ENCODE assay signal across 17 cellular contexts in the genomic region with DNA sequence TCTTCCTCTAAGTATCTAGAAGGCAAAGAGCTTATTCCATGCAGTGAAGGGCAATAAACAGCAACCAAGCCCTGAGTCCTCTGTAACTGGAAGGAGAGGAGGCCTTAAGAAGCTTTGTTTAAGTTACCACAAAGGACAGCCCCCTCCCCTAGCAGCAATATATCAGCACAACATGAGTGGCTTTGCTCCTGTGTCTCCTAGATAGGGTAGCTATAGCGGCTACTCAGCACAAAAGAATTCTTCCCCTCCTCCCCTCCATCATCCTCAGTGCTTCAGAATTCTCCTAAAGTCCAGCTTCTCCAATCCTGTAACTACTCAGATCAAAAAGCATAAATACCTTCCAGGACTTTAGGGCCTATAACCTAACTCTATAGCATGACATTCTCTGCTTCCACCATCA. TPM values are rescaled to one million over a fixed set of nuclear protein-coding genes. Genes with fewer than 3 reads are reported as not detected.
A peak's percentile ranks its signal among the peaks of the same experiment; 100 is the strongest.
DNase-seq lines count a peak whose midpoint lies in the region; ATAC-seq, FAIRE-seq and TF ChIP-seq lines count a peak whose summit lies in the region.
"Had no signal": no experiment of that assay in that cellular context is flagged by ENCODE, and none has a peak within 500 bp of the region (broad histone marks: within the 10 kb centered on the region; RNA-seq: fewer than 3 reads in every experiment).

No MANE protein-coding gene starts in this region.

- TF ChIP-seq POLR2A in K562 (conservative IDR thresholded peaks at IDR 0.05) (no peak), gastrocnemius medialis (IDR thresholded peaks at IDR 0.05) (no peak)

- peak; percentile 79; the same call in 1 of the 2 replicates for TF ChIP-seq EP300 in K562 (IDR thresholded peaks at IDR 0.05; ENCODE audit: low read length)

- no peak overlapping the region for H3K4ac ChIP-seq in mesendoderm (ENCODE audit: low read depth, low read length)

- peaks cover 8% of the 10 kb centered on the region for H3K79me1 ChIP-seq in mesendoderm (ENCODE audit: low read length)

- H3K18ac ChIP-seq in mesendoderm (ENCODE audit: low read length) = no peak overlapping the region

- H2AK5ac ChIP-seq in mesendoderm (ENCODE audit: low read length) = no peak overlapping the region

- no peak overlapping the region for H3K56ac ChIP-seq in mesendoderm (ENCODE audit: low read length)

- intact Hi-C loops in CD4-positive, alpha-beta T cell (cut with DNase I, micrococcal nuclease) = no loop called here
- intact Hi-C loops in K562 (cut with micrococcal nuclease) = loop anchor here (5.0 kb wide), 1 partner anchor 45 kb away; a partner anchor contains a TSS
- intact Hi-C loops in gastrocnemius medialis (cut with DNase I; ENCODE audit: low total_unique reads) = no loop called here

- no peak overlapping the region for H4K8ac ChIP-seq in mesendoderm (ENCODE audit: low read depth, low read length)

- H4K20me1 ChIP-seq in K562 (replicated peaks; ENCODE audit: control insufficient read depth, insufficient read depth, low read length) = peaks cover 3% of the 10 kb centered on the region; the same call in 1 of the 2 replicates

- H3K27me3 Mint-ChIP-seq in CD4-positive, alpha-beta T cell = no peaks in the 10 kb centered on the region
- H3K27me3 Mint-ChIP-seq in HFFc6 (ENCODE audit: insufficient read depth) = no peaks in the 10 kb centered on the region
- H3K27me3 Mint-ChIP-seq: dendritic cell treated with granulocyte-macrophage colony-stimulating factor and Interleukin-4, amounts not matched to agents 40 ng/mL and 50 ng/mL, for 4 days; stimulated activated naive CD8-positive, alpha-beta T cell treated with anti-CD3 and anti-CD28 coated beads, Interleukin-15, amount 100 ng/mL, for 72 hours had no signal

- DNase-seq in CD4-positive, alpha-beta T cell = no peak
- no peak for DNase-seq in HFFc6
- peak; percentile 23 to 87 (median 54) for DNase-seq in K562 (ENCODE audit: extremely low read depth in 1 of 4, low spot score in 3 of 4)
- peak; percentile 77 for DNase-seq in mesendoderm
- no peak for DNase-seq in cerebellar nuclear complex (lab: John Stamatoyannopoulos, UW)
- no peak for DNase-seq in gastrocnemius medialis
- no peak for DNase-seq in medulla oblongata (ENCODE audit: extremely low spot score)
- DNase-seq: activated CD4-positive, alpha-beta T cell treated with anti-CD3 and anti-CD28 coated beads, Interleukin-2, amount 50 U/mL, for 4 hours; activated naive CD4-positive, alpha-beta T cell treated with anti-CD3 and anti-CD28 coated beads for 36 hours; COR-L47; NCI-H146; stimulated activated CD4-positive, alpha-beta T cell treated with anti-CD3 and anti-CD28 coated beads, Interleukin-4, amount 100 ng/mL, for 4 hours; stimulated activated naive CD8-positive, alpha-beta T cell treated with anti-CD3 and anti-CD28 coated beads, Interleukin-15, amount 100 ng/mL, for 72 hours had no signal

- in situ Hi-C loops in K562 (cut with MboI) (no loop called here), gastrocnemius medialis (cut with MboI; ENCODE audit: low sequenced_read_pairs in 4 of 4) (no loop called here)

- no peak overlapping the region for H2BK5ac ChIP-seq in mesendoderm (ENCODE audit: low read length)

- H3K9me3 ChIP-seq in CD4-positive, alpha-beta T cell (ENCODE audit: control insufficient read depth, low read length) = no peaks in the 10 kb centered on the region
- H3K9me3 ChIP-seq in K562 (replicated peaks; ENCODE audit: control insufficient read depth, insufficient read depth, low read depth, low read length) = no peaks in the 10 kb centered on the region
- H3K9me3 ChIP-seq in gastrocnemius medialis = no peaks in the 10 kb centered on the region
- H3K9me3 ChIP-seq: prostate gland had no signal

- peak; percentile 99 for FAIRE-seq in K562 (lab: Jason Lieb, UNC)

- no peaks in the 10 kb centered on the region for H3K27me3 ChIP-seq in CD4-positive, alpha-beta T cell (ENCODE audit: control insufficient read depth, insufficient read depth, low read length)
- H3K27me3 ChIP-seq in K562 (ENCODE audit: control insufficient read depth in 2 of 2, insufficient read depth in 2 of 2, low read length in 2 of 2) (no peaks in the 10 kb centered on the region), mesendoderm (ENCODE audit: insufficient read depth, low read length, poor library complexity) (no peaks in the 10 kb centered on the region), gastrocnemius medialis (no peaks in the 10 kb centered on the region)

- no peaks in the 10 kb centered on the region for H3K9me1 ChIP-seq in K562 (ENCODE audit: control insufficient read depth, insufficient read depth, low read length)

- H3K9me3 Mint-ChIP-seq in CD4-positive, alpha-beta T cell = no peaks in the 10 kb centered on the region
- no peaks in the 10 kb centered on the region for H3K9me3 Mint-ChIP-seq in HFFc6
- H3K9me3 Mint-ChIP-seq: activated naive CD4-positive, alpha-beta T cell treated with anti-CD3 and anti-CD28 coated beads for 36 hours; dendritic cell treated with granulocyte-macrophage colony-stimulating factor and Interleukin-4, amounts not matched to agents 40 ng/mL and 50 ng/mL, for 4 days; stimulated activated naive CD8-positive, alpha-beta T cell treated with anti-CD3 and anti-CD28 coated beads, Interleukin-15, amount 100 ng/mL, for 72 hours had no signal

- no peak overlapping the region for H2BK15ac ChIP-seq in mesendoderm (replicated peaks; ENCODE audit: low read depth)

- BruUV-seq in K562 (replicated peaks; lab: Mats Ljungman, UMichigan) = no TSS peak

- H3K27ac Mint-ChIP-seq in CD4-positive, alpha-beta T cell = no peak overlapping the region
- peak overlapping the region; percentile 36 for H3K27ac Mint-ChIP-seq in HFFc6
- H3K27ac Mint-ChIP-seq: activated naive CD4-positive, alpha-beta T cell treated with anti-CD3 and anti-CD28 coated beads for 36 hours; dendritic cell treated with granulocyte-macrophage colony-stimulating factor and Interleukin-4, amounts not matched to agents 40 ng/mL and 50 ng/mL, for 4 days had no signal

- H3K4me3 Mint-ChIP-seq in CD4-positive, alpha-beta T cell = no peak overlapping the region
- peak overlapping the region; percentile 0; the same call in 1 of the 2 replicates for H3K4me3 Mint-ChIP-seq in HFFc6
- H3K4me3 Mint-ChIP-seq: activated naive CD4-positive, alpha-beta T cell treated with anti-CD3 and anti-CD28 coated beads for 36 hours; dendritic cell treated with granulocyte-macrophage colony-stimulating factor and Interleukin-4, amounts not matched to agents 40 ng/mL and 50 ng/mL, for 4 days; stimulated activated naive CD8-positive, alpha-beta T cell treated with anti-CD3 and anti-CD28 coated beads, Interleukin-15, amount 100 ng/mL, for 72 hours had no signal

- H3K9ac ChIP-seq in K562 (ENCODE audit: insufficient read depth in 1 of 2, low read depth in 2 of 2, low read length in 2 of 2) (peak overlapping the region in 1 of 2 experiments; percentile 48; a peak in 2 of 4 replicates), mesendoderm (ENCODE audit: low read length) (no peak overlapping the region)

- peaks cover 6 to 12% of the 10 kb centered on the region in 2 experiments; a peak in 3 of 5 replicates for H3K4me1 ChIP-seq in K562 (replicated peaks in 1 of 2; ENCODE audit: control insufficient read depth in 2 of 2, insufficient read depth in 2 of 2, low read length in 2 of 2)
- H3K4me1 ChIP-seq in mesendoderm (ENCODE audit: control insufficient read depth, low read depth, low read length) = no peaks in the 10 kb centered on the region
- H3K4me1 ChIP-seq in gastrocnemius medialis = peaks cover 29 to 31% of the 10 kb centered on the region in 2 donors
- H3K4me1 ChIP-seq: prostate gland had no signal

- H2AFZ ChIP-seq in K562 (ENCODE audit: low read depth, low read length) = no peak overlapping the region

- CTCF ChIA-PET in CD4-positive, alpha-beta T cell (lab: Charles Lee) = no interaction called here
- CTCF ChIA-PET in K562 (lab: Yijun Ruan, JAX; ENCODE audit: low intra/inter-chr PET ratio) = interaction anchor here (0.6 kb wide), 1 partner anchor 78 kb away, joined by 3 read pairs; no protein-coding TSS in a partner anchor

- no peak overlapping the region for H3K23ac ChIP-seq in mesendoderm (ENCODE audit: low read length)

- H3K4me1 Mint-ChIP-seq in CD4-positive, alpha-beta T cell (ENCODE audit: low read depth) = peaks cover 65% of the 10 kb centered on the region
- peaks cover 11% of the 10 kb centered on the region for H3K4me1 Mint-ChIP-seq in HFFc6 (ENCODE audit: low read depth)

- H3K27ac ChIP-seq in CD4-positive, alpha-beta T cell (ENCODE audit: low read depth, low read length) = peak overlapping the region; percentile 21
- H3K27ac ChIP-seq in K562 (ENCODE audit: extremely low read depth, low read depth, low read length) (peak overlapping the region; percentile 55), mesendoderm (ENCODE audit: low read depth, low read length) (no peak overlapping the region), gastrocnemius medialis (peak overlapping the region in 2 of 4 donors; percentile 24 to 33)
- H3K27ac ChIP-seq: prostate gland had no signal

- no peak for TF ChIP-seq RAD21 in K562 (CRISPR knock-in tag; conservative IDR thresholded peaks at IDR 0.05 in 1 of 2, IDR thresholded peaks at IDR 0.05 in 1 of 2)

- no peak overlapping the region for H2BK120ac ChIP-seq in mesendoderm (ENCODE audit: low read depth, low read length)

- POLR2A ChIA-PET in CD4-positive, alpha-beta T cell (lab: Charles Lee) = no interaction called here
- POLR2A ChIA-PET in K562 (lab: Yijun Ruan, JAX) = interaction anchor here (0.6 to 1.9 kb wide), 5 partner anchors 9 to 57 kb away, joined by 3 to 11 read pairs (median 4); no protein-coding TSS in a partner anchor

- H3K36me3 ChIP-seq in K562 (ENCODE audit: control insufficient read depth, insufficient read depth, low read length) (peaks cover 17% of the 10 kb centered on the region; the same call in 2 of the 3 replicates), mesendoderm (ENCODE audit: control insufficient read depth, insufficient read depth, low read length) (no peaks in the 10 kb centered on the region), gastrocnemius medialis (no peaks in the 10 kb centered on the region)

- 0% methylated on average over 1 of the region's 1 CpG for WGBS in K562 (ENCODE audit: insufficient coverage, low coverage, missing lambda C conversion rate)
- WGBS in mesendoderm (ENCODE audit: extremely low coverage, insufficient coverage, low lambda C conversion rate) = no CpG with 5 or more reads among the region's 1 CpG

- no peak overlapping the region for H3K4me3 ChIP-seq in K562
- H3K4me3 ChIP-seq in mesendoderm (ENCODE audit: low read length) = no peak overlapping the region
- H3K4me3 ChIP-seq in gastrocnemius medialis = no peak overlapping the region
- H3K4me3 ChIP-seq: lung, prostate gland had no signal

- H3K4me2 ChIP-seq in K562 (ENCODE audit: insufficient read depth, low read length) (peak overlapping the region; percentile 66), mesendoderm (ENCODE audit: low read length) (no peak overlapping the region)

- H3K36me3 Mint-ChIP-seq in CD4-positive, alpha-beta T cell (ENCODE audit: low read depth) = peaks cover 71% of the 10 kb centered on the region
- H3K36me3 Mint-ChIP-seq in HFFc6 (ENCODE audit: low read depth) = peaks cover 29% of the 10 kb centered on the region

- no peak for TF ChIP-seq CTCF in CD4-positive, alpha-beta T cell (IDR thresholded peaks at IDR 0.05)
- no peak for TF ChIP-seq CTCF in HFFc6 (IDR thresholded peaks at IDR 0.05)
- no peak for TF ChIP-seq CTCF in K562 (IDR thresholded peaks at IDR 0.05 in 2 of 3, conservative IDR thresholded peaks at IDR 0.05 in 1 of 3; ENCODE audit: insufficient read depth in 2 of 3, low read depth in 1 of 3, low read length in 3 of 3)
- TF ChIP-seq CTCF in gastrocnemius medialis (IDR thresholded peaks at IDR 0.05 in 4 of 5, conservative IDR thresholded peaks at IDR 0.05 in 1 of 5) = no peak

- H4K5ac ChIP-seq in mesendoderm (ENCODE audit: low read length) = no peak overlapping the region

- H3K79me2 ChIP-seq in K562 (ENCODE audit: control insufficient read depth, insufficient read depth, low read length) (peaks cover 77% of the 10 kb centered on the region), mesendoderm (ENCODE audit: control insufficient read depth, insufficient read depth, low read length) (peaks cover 47% of the 10 kb centered on the region)

- ATAC-seq in CD4-positive, alpha-beta T cell (ENCODE audit: poor library complexity) = no peak
- ATAC-seq in K562 (peak; percentile 97), HG03432 (IDR thresholded peaks at IDR 0.05; ENCODE audit: unreplicated experiment) (no peak), gastrocnemius medialis (no peak)
- ATAC-seq: stimulated activated naive CD8-positive, alpha-beta T cell treated with anti-CD3 and anti-CD28 coated beads, Interleukin-15, amount 100 ng/mL, for 72 hours had no signal

RNA-seq across cellular contexts. Expression of a gene that starts 16.5 kb away (rescaled TPM):
- total RNA-seq in CD4-positive, alpha-beta T cell = 10 to 100 TPM; 72.1 to 72.9 TPM
- total RNA-seq in HFFc6 (2021; fragmentation: NEBNext Ultra II Directional; extraction: Animal tissue kit (Norgen Biotek cat#: 25700)) = 100 to 1,000 TPM; 135 to 153 (median 147) TPM
- 5.2 and 14.5 TPM in 2 replicates for total RNA-seq in K562 (2011; cell fraction: chromatin; rRNA removed; ENCODE audit: low replicate concordance)
- total RNA-seq in K562 (2011; cell fraction: nucleolus; rRNA removed) = 4.6 and 4.7 TPM in 2 replicates
- total RNA-seq in K562 (2011; cell fraction: nucleoplasm; rRNA removed) = 12.6 and 18.8 TPM in 2 replicates
- 63.7 and 67.3 TPM in 2 replicates for total RNA-seq in K562 (2014; rRNA removed)
- 110 and 126 TPM in 2 replicates for total RNA-seq in K562 (2014; rRNA removed; fragmentation: Illumina TruSeq; extraction: Trizol)
- 82.8 and 92.0 TPM in 2 replicates for total RNA-seq in K562 (2015; rRNA removed; fragmentation: Illumina TruSeq; extraction: Trizol)
- 67.5 and 70.0 TPM in 2 replicates for total RNA-seq in K562 (2021)
- 63.1 and 84.6 TPM in 2 replicates for polyA plus RNA-seq in K562 (2011; rRNA removed)
- polyA plus RNA-seq in K562 (2011; cell fraction: cytosol; rRNA removed) = 11.1 and 31.6 TPM in 2 replicates
- 8.5 and 18.8 TPM in 2 replicates for polyA plus RNA-seq in K562 (2011; cell fraction: nucleus; rRNA removed)
- 67.5 and 110 TPM in 2 replicates for polyA plus RNA-seq in K562 (2012)
- 117 and 140 TPM in 2 replicates for polyA plus RNA-seq in K562 (2014; fragmentation: Illumina TruSeq; extraction: Trizol)
- polyA plus RNA-seq in K562 (2014; fragmentation: Nextera tagmentation; extraction: Ambion mirVana) = 100 to 1,000 TPM; 279 to 292 TPM
- 79.6 and 83.2 TPM in 2 replicates for polyA plus RNA-seq in K562 (2014; rRNA removed)
- 50.1 and 50.8 TPM in 2 replicates for polyA minus RNA-seq in K562 (2011; rRNA and poly(A)+ RNA removed)
- 23.3 and 28.9 TPM in 2 replicates for polyA minus RNA-seq in K562 (2011; cell fraction: cytosol; rRNA and poly(A)+ RNA removed)
- polyA minus RNA-seq in K562 (2011; cell fraction: nucleus; rRNA and poly(A)+ RNA removed) = 4.3 and 9.1 TPM in 2 replicates
- 266 TPM for polyA plus RNA-seq in mesendoderm (2013, experiment 1 of 2)
- 264 TPM for polyA plus RNA-seq in mesendoderm (2013, experiment 2 of 2)
- total RNA-seq in gastrocnemius medialis = 10 to 100 TPM; 44.0 to 62.4 (median 52.7) TPM

RNA-seq across cellular contexts. Expression of a gene that starts 43.7 kb away (rescaled TPM):
- total RNA-seq in CD4-positive, alpha-beta T cell = 100 to 1,000 TPM; 280 to 288 TPM
- total RNA-seq in HFFc6 (2021; fragmentation: NEBNext Ultra II Directional; extraction: Animal tissue kit (Norgen Biotek cat#: 25700)) = 10 to 100 TPM; 50.2 to 61.9 (median 57.0) TPM
- total RNA-seq in K562 (2011; cell fraction: chromatin; rRNA removed; ENCODE audit: low replicate concordance) = 155 and 349 TPM in 2 replicates
- total RNA-seq in K562 (2011; cell fraction: nucleolus; rRNA removed) = 120 and 122 TPM in 2 replicates
- 177 and 215 TPM in 2 replicates for total RNA-seq in K562 (2011; cell fraction: nucleoplasm; rRNA removed)
- total RNA-seq in K562 (2014; rRNA removed) = 120 and 132 TPM in 2 replicates
- 208 and 241 TPM in 2 replicates for total RNA-seq in K562 (2014; rRNA removed; fragmentation: Illumina TruSeq; extraction: Trizol)
- total RNA-seq in K562 (2015; rRNA removed; fragmentation: Illumina TruSeq; extraction: Trizol) = 199 and 215 TPM in 2 replicates
- 135 and 142 TPM in 2 replicates for total RNA-seq in K562 (2021)
- polyA plus RNA-seq in K562 (2011; rRNA removed) = 113 and 163 TPM in 2 replicates
- polyA plus RNA-seq in K562 (2011; cell fraction: cytosol; rRNA removed) = 21.2 and 37.2 TPM in 2 replicates
- 126 and 156 TPM in 2 replicates for polyA plus RNA-seq in K562 (2011; cell fraction: nucleus; rRNA removed)
- 82.7 and 115 TPM in 2 replicates for polyA plus RNA-seq in K562 (2012)
- 193 and 218 TPM in 2 replicates for polyA plus RNA-seq in K562 (2014; fragmentation: Illumina TruSeq; extraction: Trizol)
- polyA plus RNA-seq in K562 (2014; fragmentation: Nextera tagmentation; extraction: Ambion mirVana) = 100 to 1,000 TPM; 290 to 332 TPM
- 185 and 192 TPM in 2 replicates for polyA plus RNA-seq in K562 (2014; rRNA removed)
- 172 and 179 TPM in 2 replicates for polyA minus RNA-seq in K562 (2011; rRNA and poly(A)+ RNA removed)
- 62.0 and 66.5 TPM in 2 replicates for polyA minus RNA-seq in K562 (2011; cell fraction: cytosol; rRNA and poly(A)+ RNA removed)
- polyA minus RNA-seq in K562 (2011; cell fraction: nucleus; rRNA and poly(A)+ RNA removed) = 157 and 226 TPM in 2 replicates
- 267 TPM for polyA plus RNA-seq in mesendoderm (2013, experiment 1 of 2)
- 272 TPM for polyA plus RNA-seq in mesendoderm (2013, experiment 2 of 2)
- 10 to 100 TPM; 22.5 to 69.9 (median 31.7) TPM for total RNA-seq in gastrocnemius medialis

Comparison
In these comparisons a context has a peak if more than half of its experiments do, and no peak if none do; other contexts are left out.
1. DNase-seq: peak in K562 (4 of 4) and mesendoderm (single experiment); none in CD4-positive, alpha-beta T cell (0 of 10), HFFc6 (single experiment), cerebellar nuclear complex (0 of 2), gastrocnemius medialis (0 of 2) and medulla oblongata (single experiment).